ENCODE assay signal across 24 cellular contexts in the genomic region with DNA sequence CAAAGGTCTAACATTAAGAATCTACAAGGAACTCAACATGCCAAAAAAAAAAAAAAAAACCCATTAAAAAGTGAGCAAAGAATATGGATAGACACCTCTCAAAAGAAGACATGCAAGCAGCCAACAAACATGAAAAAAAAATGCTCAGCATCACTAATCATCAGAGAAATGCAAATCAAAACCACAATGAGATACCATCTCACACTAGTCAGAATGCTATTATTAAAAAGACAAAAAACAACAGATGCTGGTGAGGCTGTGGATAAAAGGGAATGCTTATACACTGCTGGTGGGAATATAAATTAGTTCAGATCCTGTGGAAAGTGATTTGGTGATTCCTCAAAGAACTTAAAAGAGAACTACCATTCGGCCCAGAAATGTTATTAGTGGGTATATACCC.
DNase-seq lines count a peak whose midpoint lies in the region; FAIRE-seq and TF ChIP-seq lines count a peak whose summit lies in the region.
"Had no signal": no experiment of that assay in that cellular context is flagged by ENCODE, and none has a peak within 500 bp of the region (broad histone marks: within the 10 kb centered on the region; RNA-seq: fewer than 3 reads in every experiment).

No MANE protein-coding gene starts in this region.

- peaks cover 3% of the 10 kb centered on the region for H3K36me3 Mint-ChIP-seq in astrocyte (ENCODE audit: low read depth, unreplicated experiment)
- H3K36me3 Mint-ChIP-seq: CD14-positive monocyte had no signal

- no peak overlapping the region for H3K4me2 ChIP-seq in astrocyte (ENCODE audit: low read length)

- WGBS in small intestine, 3 donors, result 91 to 100% (median 95%) methylated on average over 1 of the region's 1 CpG

- FAIRE-seq in astrocyte (lab: Jason Lieb, UNC), result no peak
- no peak for FAIRE-seq in small intestine (lab: Jason Lieb, UNC)
- FAIRE-seq: G401.6, HepG2 had no signal

- no peaks in the 10 kb centered on the region for H3K9me3 ChIP-seq in astrocyte (ENCODE audit: insufficient read depth, low read depth, low read length)
- no peaks in the 10 kb centered on the region for H3K9me3 ChIP-seq in small intestine (ENCODE audit: control insufficient read depth, low read depth)
- H3K9me3 ChIP-seq: BE2C, HAP-1, Peyer's patch had no signal

- H3K9me3 Mint-ChIP-seq in astrocyte (ENCODE audit: unreplicated experiment), result no peaks in the 10 kb centered on the region
- H3K9me3 Mint-ChIP-seq: HFFc6 had no signal

- peaks cover 4% of the 10 kb centered on the region for H3K4me1 Mint-ChIP-seq in astrocyte (ENCODE audit: low read depth, unreplicated experiment)

- no peak overlapping the region for H3K9ac ChIP-seq in astrocyte (ENCODE audit: low read length)

- H3K4me3 Mint-ChIP-seq in astrocyte (ENCODE audit: unreplicated experiment), result no peak overlapping the region
- H3K4me3 Mint-ChIP-seq: CD14-positive monocyte, HFFc6 had no signal

- H3K36me3 ChIP-seq in astrocyte (ENCODE audit: insufficient read depth, low read length), result no peaks in the 10 kb centered on the region
- no peaks in the 10 kb centered on the region for H3K36me3 ChIP-seq in small intestine (ENCODE audit: control insufficient read depth in 2 of 2, insufficient read depth in 2 of 2, low read length in 2 of 2)
- H3K36me3 ChIP-seq: BE2C, HAP-1, MG63, Peyer's patch had no signal

- no peaks in the 10 kb centered on the region for H4K20me1 ChIP-seq in astrocyte (ENCODE audit: insufficient read depth, low read length)

- peaks cover 2% of the 10 kb centered on the region for H3K27me3 Mint-ChIP-seq in astrocyte (ENCODE audit: low read depth, unreplicated experiment)

- no peak overlapping the region for H3K4me3 ChIP-seq in AG10803 (ENCODE audit: low read length)
- no peak overlapping the region for H3K4me3 ChIP-seq in astrocyte (ENCODE audit: insufficient read depth, low read depth, low read length)
- H3K4me3 ChIP-seq in small intestine (ENCODE audit: low read depth in 1 of 2, low read length in 2 of 2), result no peak overlapping the region
- H3K4me3 ChIP-seq: HAP-1, MG63, Peyer's patch had no signal

- no peak overlapping the region for H2AFZ ChIP-seq in astrocyte (ENCODE audit: low read depth, low read length)

- H3K27ac ChIP-seq in astrocyte (ENCODE audit: low read depth, low read length) (no peak overlapping the region), small intestine (ENCODE audit: low read depth in 1 of 2, low read length in 1 of 2) (no peak overlapping the region)
- H3K27ac ChIP-seq: 22Rv1, Peyer's patch had no signal

- H3K27me3 ChIP-seq in astrocyte (ENCODE audit: insufficient read depth, low read length) (no peaks in the 10 kb centered on the region), small intestine (ENCODE audit: control insufficient read depth in 2 of 2, insufficient read depth in 2 of 2, low read length in 2 of 2) (no peaks in the 10 kb centered on the region)
- H3K27me3 ChIP-seq: BE2C, MG63, Peyer's patch had no signal

- H3K79me2 ChIP-seq in astrocyte (ENCODE audit: insufficient read depth, low read length), result no peaks in the 10 kb centered on the region

- DNase-seq in AG10803 (ENCODE audit: low read depth) (peak; percentile 33), M059J (ENCODE audit: low read depth) (peak; percentile 51), astrocyte (ENCODE audit: low read depth) (peak; percentile 18), myocyte (ENCODE audit: low read depth) (peak; percentile 71), small intestine (no peak), NCI-H146 (lab: John Stamatoyannopoulos, UW) (no peak), NOMO-1 (lab: John Stamatoyannopoulos, UW; ENCODE audit: unreplicated experiment in 2 of 2) (no peak)
- DNase-seq: BE2C, DMS153, GOT3, HFFc6, Kasumi-1, MG63, NCI-H1105 treated with DMSO at 0.1 percent for 48 hours, NCI-H2029, NCI-H446 treated with DMSO at 0.1 percent for 48 hours, NCI-H69, OCI-M1, Peyer's patch had no signal

- no peak overlapping the region for H3K27ac Mint-ChIP-seq in astrocyte (ENCODE audit: unreplicated experiment)
- H3K27ac Mint-ChIP-seq: CD14-positive monocyte, HFFc6 had no signal

- no peaks in the 10 kb centered on the region for H3K4me1 ChIP-seq in astrocyte (ENCODE audit: insufficient read depth, low read length)
- no peaks in the 10 kb centered on the region for H3K4me1 ChIP-seq in small intestine (ENCODE audit: control insufficient read depth in 2 of 2, insufficient read depth in 1 of 2, low read depth in 1 of 2, low read length in 1 of 2)
- H3K4me1 ChIP-seq: BE2C, HAP-1, Peyer's patch had no signal

- no peak for TF ChIP-seq CTCF in AG10803 (conservative IDR thresholded peaks at IDR 0.05; ENCODE audit: low read length)
- no peak for TF ChIP-seq CTCF in astrocyte (IDR thresholded peaks at IDR 0.05; ENCODE audit: insufficient read depth, low read depth, low read length)

Comparison
In these comparisons a context has a peak if more than half of its experiments do, and no peak if none do; other contexts are left out.
1. DNase-seq: peak in AG10803 (single experiment), M059J (single experiment), astrocyte (single experiment) and myocyte (single experiment); none in small intestine (single experiment), NCI-H146 (single experiment) and NOMO-1 (0 of 2).